Comparison of ENCODE assay signal across 8 cellular contexts in the genomic region with DNA sequence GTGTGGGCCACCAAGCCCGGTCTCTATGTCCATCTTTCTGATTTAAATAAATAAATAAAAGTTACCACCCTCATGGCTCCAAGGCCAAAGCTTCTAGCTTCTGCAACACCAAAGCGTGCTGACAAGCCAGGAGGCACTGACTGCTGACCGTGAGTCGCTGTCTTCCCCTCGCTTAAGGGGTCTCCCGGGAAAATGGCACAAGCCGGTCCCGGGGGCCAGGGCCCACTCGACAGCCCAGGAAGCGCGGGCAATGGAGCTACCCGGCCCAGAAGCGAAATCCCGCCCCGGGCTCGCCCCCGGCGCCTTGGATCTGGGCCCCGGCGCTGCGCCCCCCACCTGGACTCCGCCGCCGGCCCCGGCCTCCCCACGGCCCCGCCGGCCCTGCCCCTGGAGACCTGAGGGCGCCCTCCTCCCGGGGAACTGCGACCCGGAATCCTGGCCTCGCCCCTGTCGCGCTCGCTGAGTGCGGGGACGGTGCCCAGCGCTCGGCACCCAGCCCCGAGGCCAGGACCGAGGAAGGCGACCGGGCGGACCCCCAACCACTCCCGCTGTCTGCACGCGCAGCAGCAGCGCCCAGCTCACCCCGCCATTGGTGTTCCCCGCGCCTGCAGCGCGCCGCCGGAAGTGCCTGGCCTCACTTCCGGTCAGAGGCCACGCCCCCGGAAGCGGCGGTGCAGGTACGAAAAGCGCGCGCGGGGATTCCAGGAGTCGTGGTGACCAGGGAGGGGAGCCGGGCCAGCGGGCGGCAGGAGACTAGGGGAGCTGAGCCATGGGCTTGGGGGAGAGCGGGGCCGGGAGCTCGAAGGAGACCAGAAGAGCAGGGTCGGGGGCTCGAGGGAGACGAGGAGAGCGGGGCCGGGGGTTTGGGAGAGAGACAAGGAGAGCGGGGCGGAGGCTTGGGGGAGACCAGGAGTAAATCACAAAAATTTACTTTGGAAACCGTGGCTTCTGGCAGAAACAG. TPM values are rescaled to one million over a fixed set of nuclear protein-coding genes. Genes with fewer than 3 reads are reported as not detected.
A peak's percentile ranks its signal among the peaks of the same experiment; 100 is the strongest.
DNase-seq lines count a peak whose midpoint lies in the region; ATAC-seq and TF ChIP-seq lines count a peak whose summit lies in the region.

A gene (minus strand): TSS at position 626 of the 961 bp plus-strand sequence. CDS start 36 bp downstream, at position 590.
A gene (plus strand): TSS at position 647 of the 961 bp plus-strand sequence. CDS start 2,349 bp downstream, outside the sequence.

- H3K9ac ChIP-seq in mucosa of stomach (ENCODE audit: low read length), result peak within 1 kb of the TSS; percentile 80

- H3K9me3 ChIP-seq in CD8-positive, alpha-beta T cell (ENCODE audit: low read length), result no peaks in the 10 kb centered on the region
- no peaks in the 10 kb centered on the region for H3K9me3 ChIP-seq in esophagus (ENCODE audit: control insufficient read depth in 2 of 2, insufficient read depth in 1 of 2, low read depth in 1 of 2, low read length in 1 of 2)
- no peaks in the 10 kb centered on the region for H3K9me3 ChIP-seq in mucosa of stomach (ENCODE audit: control insufficient read depth, low read length)

- TF ChIP-seq CTCF in CD8-positive, alpha-beta T cell (IDR thresholded peaks at IDR 0.05), result no peak

- no peaks in the 10 kb centered on the region for H3K9me3 Mint-ChIP-seq in CD8-positive, alpha-beta T cell

- H3K27ac ChIP-seq in CD8-positive, alpha-beta T cell (ENCODE audit: low read depth, low read length), result peak within 1 kb of the TSS; percentile 63
- peak within 1 kb of the TSS; percentile 4 to 43 for H3K27ac ChIP-seq in esophagus (ENCODE audit: low read depth in 2 of 2, low read length in 1 of 2)

- peak; percentile 63 for ATAC-seq in CD8-positive, alpha-beta T cell
- peak; percentile 52 for ATAC-seq in GM19438 (IDR thresholded peaks at IDR 0.05; ENCODE audit: low read depth, unreplicated experiment)

- H3K27me3 ChIP-seq in CD8-positive, alpha-beta T cell (ENCODE audit: insufficient read depth, low read length), result no peaks in the 10 kb centered on the region
- H3K27me3 ChIP-seq in esophagus (ENCODE audit: control insufficient read depth in 1 of 2, insufficient read depth in 2 of 2, low read length in 2 of 2) (no peaks in the 10 kb centered on the region), mucosa of stomach (ENCODE audit: control insufficient read depth, insufficient read depth, low read length) (no peaks in the 10 kb centered on the region)

- H3K27ac Mint-ChIP-seq in CD8-positive, alpha-beta T cell, result peak within 1 kb of the TSS; percentile 80

- H3K36me3 ChIP-seq in CD8-positive, alpha-beta T cell (ENCODE audit: insufficient read depth, low read length), result peaks cover 10% of the 10 kb centered on the region
- H3K36me3 ChIP-seq in esophagus (ENCODE audit: control insufficient read depth in 2 of 2, insufficient read depth in 2 of 2, low read length in 1 of 2) (peaks cover 5 to 12% of the 10 kb centered on the region in 2 donors), mucosa of stomach (ENCODE audit: control insufficient read depth, insufficient read depth, low read length) (no peaks in the 10 kb centered on the region)

- WGBS in esophagus, 2 donors, result 0 to 1% methylated on average over 74 to 81 of the region's 81 CpGs

- H3K36me3 Mint-ChIP-seq in CD8-positive, alpha-beta T cell, result peaks cover 48% of the 10 kb centered on the region

- H3K27me3 Mint-ChIP-seq in CD8-positive, alpha-beta T cell (ENCODE audit: low read depth), result no peaks in the 10 kb centered on the region

- DNase-seq in CD8-positive, alpha-beta T cell, result peak in 6 of 7 experiments; percentile 15 to 81 (median 64)
- DNase-seq in HPDE6-E6E7 (ENCODE audit: extremely low spot score), result peak; percentile 71
- peak; percentile 1 for DNase-seq in OCI-M2 (lab: John Stamatoyannopoulos, UW; ENCODE audit: unreplicated experiment)
- peak; percentile 70 for DNase-seq in activated T-cell treated with anti-CD3 and anti-CD28 coated beads, Interleukin-2, amount 50 U/mL, for 1 hour
- DNase-seq in stimulated activated CD8-positive, alpha-beta memory T cell treated with anti-CD3 and anti-CD28 coated beads, Interleukin-4, amount 100 ng/mL, for 4 hours (ENCODE audit: low read depth in 2 of 2, low spot score in 1 of 2), result peak; percentile 26 to 47

- CTCF ChIA-PET in CD8-positive, alpha-beta T cell (lab: Charles Lee), result no interaction called here

- intact Hi-C loops in CD8-positive, alpha-beta T cell (cut with DNase I, micrococcal nuclease), result loop anchor here in 1 of 2 experiments (2.0 kb wide), 1 partner anchor 73 kb away; a partner anchor contains a TSS

- POLR2A ChIA-PET in CD8-positive, alpha-beta T cell (lab: Charles Lee), result interaction anchor here (0.6 to 2.0 kb wide), 4 partner anchors 9 to 113 kb away, joined by 3 to 7 read pairs (median 4); a partner anchor contains a TSS

- peaks cover 11% of the 10 kb centered on the region for H3K4me1 ChIP-seq in CD8-positive, alpha-beta T cell (ENCODE audit: insufficient read depth, low read length)
- peaks cover 3 to 8% of the 10 kb centered on the region in 2 donors for H3K4me1 ChIP-seq in esophagus (ENCODE audit: control insufficient read depth in 2 of 2, insufficient read depth in 2 of 2, low read length in 1 of 2)
- peaks cover 19% of the 10 kb centered on the region for H3K4me1 ChIP-seq in mucosa of stomach (ENCODE audit: control insufficient read depth, insufficient read depth, low read length)

- peak within 1 kb of the TSS; percentile 86 for H3K4me3 Mint-ChIP-seq in CD8-positive, alpha-beta T cell

- H3K4me1 Mint-ChIP-seq in CD8-positive, alpha-beta T cell (ENCODE audit: low read depth), result peaks cover 15% of the 10 kb centered on the region

- peak within 1 kb of the TSS; percentile 84 for H3K4me3 ChIP-seq in CD8-positive, alpha-beta T cell (ENCODE audit: low read depth, low read length)
- H3K4me3 ChIP-seq in esophagus (ENCODE audit: low read depth in 1 of 2, low read length in 2 of 2) (peak within 1 kb of the TSS; percentile 79 to 81), mucosa of stomach (ENCODE audit: low read length) (peak within 1 kb of the TSS; percentile 77)

RNA-seq across cellular contexts. Expression of the first gene that starts in this region (rescaled TPM):
- 1 to 10 TPM; 4.5 to 5.1 TPM for total RNA-seq in CD8-positive, alpha-beta T cell
- 10 to 100 TPM; 16.8 to 19.7 TPM for polyA plus RNA-seq in esophagus

RNA-seq across cellular contexts. Expression of the second gene that starts in this region (rescaled TPM):
- total RNA-seq in CD8-positive, alpha-beta T cell, result 10 to 100 TPM in 1 of 2 experiments, 1 to 10 TPM in 1; 9.0 to 10.6 TPM
- 10 to 100 TPM; 24.7 to 41.0 TPM for polyA plus RNA-seq in esophagus

Comparison
In these comparisons a context has a peak if more than half of its experiments do, and no peak if none do; other contexts are left out.
1. Peak in every context shown above with its lines: DNase-seq, ATAC-seq, H3K4me3 ChIP-seq and H3K27ac ChIP-seq.
2. DNase-seq: peak in every context shown above with its lines; median percentile 71 in HPDE6-E6E7; 70 in activated T-cell treated with anti-CD3 and anti-CD28 coated beads, Interleukin-2, amount 50 U/mL, for 1 hour; 64 in CD8-positive, alpha-beta T cell; 36 in stimulated activated CD8-positive, alpha-beta memory T cell treated with anti-CD3 and anti-CD28 coated beads, Interleukin-4, amount 100 ng/mL, for 4 hours; 1 in OCI-M2.